17 cellular contexts compared by ENCODE assay signal in the genomic region with DNA sequence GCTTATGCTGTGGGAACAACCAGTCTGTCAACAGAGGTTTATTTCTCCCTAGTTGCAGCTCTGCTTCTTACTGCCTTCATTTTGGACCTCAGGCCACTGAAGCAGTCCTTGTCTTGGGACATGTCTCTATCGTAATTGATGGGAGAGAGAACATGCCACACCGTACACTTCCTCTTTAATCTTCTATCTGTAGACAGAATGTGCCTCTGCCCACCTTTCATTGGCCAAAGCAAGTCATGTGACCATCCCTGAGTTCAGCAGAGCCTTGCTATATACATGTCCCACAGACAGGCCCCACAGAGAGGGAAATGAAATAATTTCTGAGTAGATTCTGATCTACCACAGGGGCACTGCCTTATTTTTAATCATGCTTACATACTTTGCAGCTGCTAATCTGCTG.
A peak's percentile ranks its signal among the peaks of the same experiment; 100 is the strongest.
DNase-seq lines count a peak whose midpoint lies in the region; ATAC-seq and TF ChIP-seq lines count a peak whose summit lies in the region.
"Had no signal": no experiment of that assay in that cellular context is flagged by ENCODE, and none has a peak within 500 bp of the region (broad histone marks: within the 10 kb centered on the region; RNA-seq: fewer than 3 reads in every experiment).

No MANE protein-coding gene starts in this region.

- no peaks in the 10 kb centered on the region for H3K9me3 ChIP-seq in heart right ventricle
- H3K9me3 ChIP-seq: HAP-1, heart left ventricle had no signal

- no peak for TF ChIP-seq POLR2A in NB4 (IDR thresholded peaks at IDR 0.05; ENCODE audit: extremely low read depth, insufficient read length)

- H3K4me1 ChIP-seq in heart right ventricle = no peaks in the 10 kb centered on the region
- H3K4me1 ChIP-seq: heart left ventricle had no signal

- DNase-seq in GM12864 (ENCODE audit: low read depth) (peak; percentile 30), NB4 (ENCODE audit: low read depth) (peak; percentile 65), NCI-H446 treated with DMSO at 0.1 percent for 48 hours (lab: John Stamatoyannopoulos, UW) (no peak), heart right ventricle (no peak), dorsolateral prefrontal cortex (no peak)
- DNase-seq in stimulated activated naive CD8-positive, alpha-beta T cell treated with anti-CD3 and anti-CD28 coated beads, Interleukin-15, Interleukin-2, amounts not matched to agents 100 U/mL and 50 U/mL, for 24 hours = no peak
- DNase-seq: heart left ventricle; naive thymus-derived CD8-positive, alpha-beta T cell; NCI-H1048; NCI-H524; right cardiac atrium; SHP77 treated with DMSO at 0.1 percent for 48 hours had no signal

- ATAC-seq in GM19438 (IDR thresholded peaks at IDR 0.05; ENCODE audit: low read depth, unreplicated experiment) (peak; percentile 63), HG02981 (IDR thresholded peaks at IDR 0.05; ENCODE audit: unreplicated experiment) (peak; percentile 55), heart right ventricle (no peak)
- no peak for ATAC-seq in stimulated activated naive CD8-positive, alpha-beta T cell treated with anti-CD3 and anti-CD28 coated beads, Interleukin-15, Interleukin-2, amounts not matched to agents 100 U/mL and 50 U/mL, for 24 hours
- ATAC-seq: heart left ventricle; left lobe of liver; naive thymus-derived CD8-positive, alpha-beta T cell; right cardiac atrium had no signal

- H3K36me3 ChIP-seq in heart right ventricle = no peaks in the 10 kb centered on the region
- H3K36me3 ChIP-seq: cardiac muscle cell, HAP-1, heart left ventricle had no signal

- H3K4me3 ChIP-seq in GM12864 (ENCODE audit: low read depth, low read length) = no peak overlapping the region
- H3K4me3 ChIP-seq in NB4 (ENCODE audit: low read depth, low read length) = no peak overlapping the region
- no peak overlapping the region for H3K4me3 ChIP-seq in heart right ventricle
- no peak overlapping the region for H3K4me3 ChIP-seq in dorsolateral prefrontal cortex
- H3K4me3 ChIP-seq: cardiac muscle cell, HAP-1, heart left ventricle had no signal

- H3K27me3 ChIP-seq in heart right ventricle = no peaks in the 10 kb centered on the region
- H3K27me3 ChIP-seq in dorsolateral prefrontal cortex = no peaks in the 10 kb centered on the region
- H3K27me3 ChIP-seq: cardiac muscle cell, heart left ventricle had no signal

- intact Hi-C loops in heart right ventricle (cut with DNase I) (no loop called here), dorsolateral prefrontal cortex (cut with DNase I) (no loop called here)

- 68 to 72% methylated on average over 2 of the region's 2 CpGs for WGBS in heart right ventricle, 2 donors

- TF ChIP-seq CTCF in GM12864 (IDR thresholded peaks at IDR 0.05; ENCODE audit: low read depth, low read length, missing control alignments) (no peak), NB4 (IDR thresholded peaks at IDR 0.05; ENCODE audit: low read depth, low read length) (no peak), heart right ventricle (IDR thresholded peaks at IDR 0.05) (no peak), dorsolateral prefrontal cortex (IDR thresholded peaks at IDR 0.05 in 54 of 56, conservative IDR thresholded peaks at IDR 0.05 in 2 of 56; ENCODE audit: low read depth in 1 of 56, partially characterized antibody in 56 of 56) (no peak)

- H3K27ac ChIP-seq in heart right ventricle = no peak overlapping the region
- H3K27ac ChIP-seq in dorsolateral prefrontal cortex = no peak overlapping the region
- H3K27ac ChIP-seq: cardiac muscle cell, heart left ventricle had no signal

Comparison
In these comparisons a context has a peak if more than half of its experiments do, and no peak if none do; other contexts are left out.
1. DNase-seq: peak in GM12864 (single experiment) and NB4 (single experiment); none in NCI-H446 treated with DMSO at 0.1 percent for 48 hours (single experiment), heart right ventricle (0 of 2), stimulated activated naive CD8-positive, alpha-beta T cell treated with anti-CD3 and anti-CD28 coated beads, Interleukin-15, Interleukin-2, amounts not matched to agents 100 U/mL and 50 U/mL, for 24 hours (single experiment) and dorsolateral prefrontal cortex (0 of 10).
2. ATAC-seq: peak in GM19438 (single experiment) and HG02981 (single experiment); none in heart right ventricle (0 of 8) and stimulated activated naive CD8-positive, alpha-beta T cell treated with anti-CD3 and anti-CD28 coated beads, Interleukin-15, Interleukin-2, amounts not matched to agents 100 U/mL and 50 U/mL, for 24 hours (single experiment).